8 cellular contexts compared by ENCODE assay signal in the genomic region with DNA sequence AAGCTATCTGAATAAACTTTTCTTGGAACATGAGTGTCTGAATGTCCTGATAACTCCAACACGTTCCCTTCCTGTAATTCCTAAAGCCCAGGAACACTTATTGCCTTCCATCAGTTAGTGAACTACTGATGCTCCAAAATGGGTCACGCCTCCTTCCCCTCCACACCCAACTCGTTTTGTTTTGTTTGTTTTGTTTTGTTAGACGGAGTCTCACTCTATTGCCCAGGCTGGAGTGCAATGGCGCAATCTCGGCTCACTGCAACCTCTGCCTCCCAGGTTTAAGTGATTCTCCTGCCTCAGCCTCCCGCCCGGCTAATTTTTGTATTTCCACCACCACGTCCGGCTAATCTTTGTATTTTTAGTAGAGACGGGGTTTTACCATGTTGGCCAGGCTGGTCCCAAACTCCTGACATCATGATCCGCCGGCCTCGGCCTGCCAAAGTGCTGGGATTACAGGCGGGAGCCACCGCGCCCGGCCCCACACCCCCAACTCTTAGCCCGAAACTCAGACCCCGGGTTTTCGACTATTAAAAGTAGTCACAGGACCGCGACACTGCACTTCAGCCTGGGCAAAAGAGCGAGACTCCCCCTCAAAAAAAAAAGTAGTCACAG. TPM values are rescaled to one million over a fixed set of nuclear protein-coding genes. Genes with fewer than 3 reads are reported as not detected.
DNase-seq lines count a peak whose midpoint lies in the region; ATAC-seq and TF ChIP-seq lines count a peak whose summit lies in the region.

No MANE protein-coding gene starts in this region.

- no peak for DNase-seq in Panc1 (ENCODE audit: low read depth, low spot score)
- peak; percentile 10 for DNase-seq in fibroblast of pulmonary artery (ENCODE audit: low read depth)
- no peak for DNase-seq in sigmoid colon
- DNase-seq in activated effector memory CD4-positive, alpha-beta T cell treated with anti-CD3 and anti-CD28 coated beads, Interleukin-2, amount 50 U/mL, for 16 hours, result no peak
- DNase-seq in SIG-M5 (lab: John Stamatoyannopoulos, UW), result no peak
- DNase-seq in superior temporal gyrus (ENCODE audit: extremely low spot score), result no peak

- 1 to 6% methylated on average over 24 of the region's 24 CpGs for WGBS in sigmoid colon, 2 donors

- H3K4me1 ChIP-seq in BLaER1 (peaks cover 27% of the 10 kb centered on the region), Panc1 (ENCODE audit: control insufficient read depth, insufficient read depth, low read length) (0 out of 2 replicates have a peak, but pooled peaks cover 2% of the 10 kb centered on the region), sigmoid colon (peaks cover 0 to 24% (median 20%) of the 10 kb centered on the region in 4 donors)

- CTCF ChIA-PET in Panc1 (lab: Charles Lee), result no interaction called here

- H3K27me3 ChIP-seq in BLaER1 (no peaks in the 10 kb centered on the region), Panc1 (ENCODE audit: control insufficient read depth, insufficient read depth, low read length) (no peaks in the 10 kb centered on the region), sigmoid colon (no peaks in the 10 kb centered on the region)

- intact Hi-C loops in Panc1 (cut with micrococcal nuclease; ENCODE audit: unreplicated experiment), result no loop called here
- intact Hi-C loops in sigmoid colon (cut with DNase I), result no loop called here

- H3K9ac ChIP-seq in BLaER1, result peak overlapping the region; percentile 89

- POLR2A ChIA-PET in Panc1 (lab: Charles Lee), result no interaction called here

- peaks cover 48% of the 10 kb centered on the region for H4K20me1 ChIP-seq in BLaER1

- TF ChIP-seq CTCF in Panc1 (IDR thresholded peaks at IDR 0.05) (no peak), fibroblast of pulmonary artery (IDR thresholded peaks at IDR 0.05; ENCODE audit: low read length, missing control alignments) (no peak), sigmoid colon (IDR thresholded peaks at IDR 0.05) (no peak)

- ATAC-seq in GM21576 (IDR thresholded peaks at IDR 0.05; ENCODE audit: unreplicated experiment) (peak; percentile 13), Panc1 (no peak)

- peaks cover 23% of the 10 kb centered on the region for H3K36me3 ChIP-seq in BLaER1
- H3K36me3 ChIP-seq in Panc1 (ENCODE audit: control insufficient read depth, insufficient read depth, low read length), result no peaks in the 10 kb centered on the region; the same call in 1 of the 2 replicates
- H3K36me3 ChIP-seq in sigmoid colon, result peaks cover 0 to 4% (median 0%) of the 10 kb centered on the region in 4 donors

- H3K4me3 ChIP-seq in BLaER1 (peak overlapping the region; percentile 91), Panc1 (ENCODE audit: low read depth in 2 of 2, low read length in 2 of 2) (peak overlapping the region; percentile 76 to 85), fibroblast of pulmonary artery (replicated peaks; ENCODE audit: low read depth, low read length) (peak overlapping the region; percentile 96), sigmoid colon (peak overlapping the region; percentile 78 to 96 (median 88))

- no peaks in the 10 kb centered on the region for H3K9me3 ChIP-seq in BLaER1
- no peaks in the 10 kb centered on the region for H3K9me3 ChIP-seq in Panc1 (ENCODE audit: control insufficient read depth, insufficient read depth, low read depth, low read length)
- no peaks in the 10 kb centered on the region for H3K9me3 ChIP-seq in sigmoid colon

- in situ Hi-C loops in Panc1 (cut with HindIII; ENCODE audit: low pct_unique_long_range_greater_than_20kb, low sequenced_read_pairs), result no loop called here

- peak overlapping the region; percentile 93 for H3K4me2 ChIP-seq in BLaER1

- no peak for TF ChIP-seq EP300 in sigmoid colon (IDR thresholded peaks at IDR 0.05)

- TF ChIP-seq POLR2A in sigmoid colon (IDR thresholded peaks at IDR 0.05), result no peak

- peak overlapping the region; percentile 86 for H3K27ac ChIP-seq in BLaER1
- peak overlapping the region; percentile 86 for H3K27ac ChIP-seq in Panc1 (ENCODE audit: low read length)
- peak overlapping the region; percentile 80 to 84 (median 82) for H3K27ac ChIP-seq in sigmoid colon

- no TSS peak for BruUV-seq in Panc1 (replicated peaks; lab: Mats Ljungman, UMichigan)

RNA-seq across cellular contexts. Expression of gene IER3IP1, which starts 0.8 kb away (rescaled TPM):
- total RNA-seq in Panc1 (2021; ENCODE audit: unreplicated experiment) (8.5 TPM), sigmoid colon (10 to 100 TPM in 3 of 4 donors, 1 to 10 TPM in 1; 7.1 to 15.7 (median 11.8) TPM)
- 5.4 TPM for polyA plus RNA-seq in Panc1 (2012; ENCODE audit: insufficient read length)
- polyA plus RNA-seq in sigmoid colon, result 10 to 100 TPM; 12.6 to 20.4 (median 14.3) TPM

RNA-seq across cellular contexts. Expression of gene HDHD2, which starts 25.1 kb away (rescaled TPM):
- total RNA-seq in Panc1 (2021; ENCODE audit: unreplicated experiment) (24.6 TPM), sigmoid colon (10 to 100 TPM; 21.0 to 30.3 (median 25.6) TPM)
- 5.6 TPM for polyA plus RNA-seq in Panc1 (2012; ENCODE audit: insufficient read length)
- polyA plus RNA-seq in sigmoid colon, result 10 to 100 TPM; 24.9 to 34.0 (median 30.6) TPM
